24 cellular contexts compared by ENCODE assay signal in genomic region chr1:15195420-15196052, GRCh38. TPM values are rescaled to one million over a fixed set of nuclear protein-coding genes. Genes with fewer than 3 reads are reported as not detected.
"Had no signal": no experiment of that assay in that cellular context is flagged by ENCODE, and none has a peak within 500 bp of the region (broad histone marks: within the 10 kb centered on the region; RNA-seq: fewer than 3 reads in every experiment).

No MANE protein-coding gene starts in this region.

- H3K9me3 Mint-ChIP-seq: activated naive CD8-positive, alpha-beta T cell treated with anti-CD3 and anti-CD28 coated beads, Interleukin-2, amount 10 ng/mL, durations not matched to agents 7 days and 5 days; brain; central memory CD8-positive, alpha-beta T cell; nephron; T-helper 2 cell treated with Interferon-gamma antibody and Interleukin-4, amounts not matched to agents 5 μg/mL and 100 μg/mL, for 36 hours had no signal

- H3K4me3 ChIP-seq: coronary artery, esophagus muscularis mucosa, hepatocyte, tibial artery, vagina had no signal

- H3K27me3 Mint-ChIP-seq: activated CD4-positive, alpha-beta T cell treated with anti-CD3 and anti-CD28 coated beads for 36 hours; central memory CD8-positive, alpha-beta T cell had no signal

- H3K27me3 ChIP-seq: esophagus muscularis mucosa, hepatocyte, tibial artery, vagina had no signal

- H3K36me3 ChIP-seq: esophagus muscularis mucosa, tibial artery, vagina had no signal

- H3K27ac Mint-ChIP-seq: activated CD4-positive, alpha-beta T cell treated with anti-CD3 and anti-CD28 coated beads for 36 hours; activated naive CD8-positive, alpha-beta T cell treated with anti-CD3 and anti-CD28 coated beads, Interleukin-2, amount 10 ng/mL, durations not matched to agents 7 days and 5 days; T-helper 2 cell treated with Interferon-gamma antibody and Interleukin-4, amounts not matched to agents 5 μg/mL and 100 μg/mL, for 36 hours had no signal

- DNase-seq: activated CD4-positive, alpha-beta T cell treated with anti-CD3 and anti-CD28 coated beads for 36 hours; activated CD4-positive, alpha-beta T cell treated with anti-CD3 and anti-CD28 coated beads, Interleukin-2, amount 50 U/mL, for 48 hours; activated naive CD4-positive, alpha-beta T cell treated with Interleukin-2 at 50 U/mL for 16 hours; activated naive CD8-positive, alpha-beta T cell treated with anti-CD3 and anti-CD28 coated beads, Interleukin-2, amount 10 ng/mL, durations not matched to agents 7 days and 5 days; activated T-cell treated with anti-CD3 and anti-CD28 coated beads for 4 hours; midbrain; stimulated activated CD4-positive, alpha-beta T cell treated with anti-CD3 and anti-CD28 coated beads, Interleukin-12 subunit alpha, Interleukin-12 subunit beta, amount 100 ng/mL, for 4 hours; stimulated activated CD4-positive, alpha-beta T cell treated with anti-CD3 and anti-CD28 coated beads, Interleukin-1b, Interleukin-23, amount 100 ng/mL, for 48 hours; stimulated activated CD8-positive, alpha-beta memory T cell treated with anti-CD3 and anti-CD28 coated beads, Interleukin-4, amount 100 ng/mL, for 48 hours; stimulated activated naive CD4-positive, alpha-beta T cell; tibial artery had no signal

- H3K4me1 Mint-ChIP-seq: activated CD4-positive, alpha-beta T cell treated with anti-CD3 and anti-CD28 coated beads for 36 hours; activated naive CD8-positive, alpha-beta T cell treated with anti-CD3 and anti-CD28 coated beads, Interleukin-2, amount 10 ng/mL, durations not matched to agents 7 days and 5 days; central memory CD8-positive, alpha-beta T cell had no signal

- H3K4me2 ChIP-seq: hepatocyte had no signal

- H3K9me3 ChIP-seq: esophagus muscularis mucosa, tibial artery, vagina had no signal

- H2AFZ ChIP-seq: hepatocyte had no signal

- H3K27ac ChIP-seq: esophagus muscularis mucosa, vagina had no signal

- H3K4me3 Mint-ChIP-seq: activated CD4-positive, alpha-beta T cell treated with anti-CD3 and anti-CD28 coated beads for 36 hours; activated naive CD8-positive, alpha-beta T cell treated with anti-CD3 and anti-CD28 coated beads, Interleukin-2, amount 10 ng/mL, durations not matched to agents 7 days and 5 days; brain; central memory CD8-positive, alpha-beta T cell; nephron; T-helper 2 cell treated with Interferon-gamma antibody and Interleukin-4, amounts not matched to agents 5 μg/mL and 100 μg/mL, for 36 hours had no signal

- H3K36me3 Mint-ChIP-seq: activated naive CD8-positive, alpha-beta T cell treated with anti-CD3 and anti-CD28 coated beads, Interleukin-2, amount 10 ng/mL, durations not matched to agents 7 days and 5 days; brain had no signal

- FAIRE-seq: endometrium, islet of Langerhans, TTC549 had no signal

RNA-seq across cellular contexts. Expression of gene FHAD1, which starts 51.5 kb away (rescaled TPM):
- total RNA-seq: glomerular endothelial cell, lung microvascular endothelial cell, vagina had no signal
